In the genomic region with DNA sequence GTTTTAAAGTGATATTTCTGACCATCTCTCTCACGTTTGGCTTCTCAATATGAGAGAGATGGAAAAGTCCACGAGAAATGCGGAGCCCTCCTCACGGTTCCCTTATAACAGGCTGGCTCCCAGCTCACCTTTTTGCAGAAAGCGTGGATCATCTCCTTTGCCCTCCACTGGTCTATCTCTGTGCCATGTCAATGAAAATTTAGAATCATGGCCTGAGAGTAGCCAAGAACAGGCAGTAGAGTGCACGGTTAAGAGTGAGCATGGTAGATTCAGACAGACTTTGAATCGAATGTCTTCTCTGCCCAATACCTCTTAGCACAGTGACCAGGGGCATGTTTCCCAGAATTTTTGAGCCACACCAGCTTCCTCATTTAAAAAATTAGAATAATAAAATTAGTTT, we compare ENCODE assay signal across 11 cellular contexts. TPM values are rescaled to one million over a fixed set of nuclear protein-coding genes. Genes with fewer than 3 reads are reported as not detected.
A peak's percentile ranks its signal among the peaks of the same experiment; 100 is the strongest.
DNase-seq lines count a peak whose midpoint lies in the region; ATAC-seq and TF ChIP-seq lines count a peak whose summit lies in the region.
"Had no signal": no experiment of that assay in that cellular context is flagged by ENCODE, and none has a peak within 500 bp of the region (broad histone marks: within the 10 kb centered on the region; RNA-seq: fewer than 3 reads in every experiment).

No MANE protein-coding gene starts in this region.

- ATAC-seq in HG02885 (IDR thresholded peaks at IDR 0.05; ENCODE audit: poor library complexity, unreplicated experiment) (peak; percentile 28), GM21515 (IDR thresholded peaks at IDR 0.05; ENCODE audit: unreplicated experiment) (no peak)
- peak; percentile 37 to 61 for ATAC-seq in natural killer cell treated with Interleukin-12 subunit alpha and Interleukin-12 subunit beta and Interleukin-15 and Interleukin-18, amount 100 ng/mL, for 72 hours

- H3K27ac ChIP-seq in duodenal mucosa (ENCODE audit: low read depth, low read length) = peak overlapping the region; percentile 26

- intact Hi-C loops in CD14-positive monocyte (cut with micrococcal nuclease) = loop anchor here in 1 of 2 donors (5.0 kb wide), 1 partner anchor 63 kb away; the partner anchor contains the start of gene GIMAP8

- H3K27ac Mint-ChIP-seq in CD14-positive monocyte = peak overlapping the region; percentile 35 to 97 (median 91)
- peak overlapping the region; percentile 91 to 93 for H3K27ac Mint-ChIP-seq in natural killer cell treated with Interleukin-12 subunit alpha and Interleukin-12 subunit beta and Interleukin-15 and Interleukin-18, amount 100 ng/mL, for 72 hours
- H3K27ac Mint-ChIP-seq: activated B cell treated with CpG ODN at 0.5 μM for 24 hours had no signal

- peak overlapping the region; percentile 48 to 63 for H3K9ac ChIP-seq in duodenal mucosa (ENCODE audit: low read depth in 1 of 2, low read length in 2 of 2)

- no peaks in the 10 kb centered on the region for H3K27me3 ChIP-seq in duodenal mucosa (ENCODE audit: control insufficient read depth in 1 of 2, insufficient read depth in 2 of 2, low read length in 2 of 2)

- peaks cover 2 to 12% (median 6%) of the 10 kb centered on the region in 7 donors for H3K9me3 Mint-ChIP-seq in CD14-positive monocyte
- peaks cover 8% of the 10 kb centered on the region for H3K9me3 Mint-ChIP-seq in natural killer cell treated with Interleukin-12 subunit alpha and Interleukin-12 subunit beta and Interleukin-15 and Interleukin-18, amount 100 ng/mL, for 72 hours
- H3K9me3 Mint-ChIP-seq: activated B cell treated with CpG ODN at 0.5 μM for 24 hours had no signal

- H3K4me1 Mint-ChIP-seq in CD14-positive monocyte = peaks cover 50% of the 10 kb centered on the region
- peaks cover 56 to 57% of the 10 kb centered on the region in 2 donors for H3K4me1 Mint-ChIP-seq in natural killer cell treated with Interleukin-12 subunit alpha and Interleukin-12 subunit beta and Interleukin-15 and Interleukin-18, amount 100 ng/mL, for 72 hours (ENCODE audit: low read depth in 2 of 2)

- DNase-seq in CD14-positive monocyte (ENCODE audit: low spot score) (no peak), NCI-H526 (lab: John Stamatoyannopoulos, UW) (no peak), SHP77 treated with DMSO at 0.1 percent for 48 hours (lab: John Stamatoyannopoulos, UW) (no peak), COR-L47 (lab: John Stamatoyannopoulos, UW) (no peak)
- no peak for DNase-seq in natural killer cell treated with Interleukin-12 subunit alpha and Interleukin-12 subunit beta and Interleukin-15 and Interleukin-18, amount 100 ng/mL, for 72 hours (ENCODE audit: low spot score)
- DNase-seq: activated B cell treated with CpG ODN at 0.5 μM for 24 hours, NCI-H1930 had no signal

- H3K4me3 Mint-ChIP-seq in CD14-positive monocyte = peak overlapping the region; percentile 100
- peak overlapping the region; percentile 98 for H3K4me3 Mint-ChIP-seq in natural killer cell treated with Interleukin-12 subunit alpha and Interleukin-12 subunit beta and Interleukin-15 and Interleukin-18, amount 100 ng/mL, for 72 hours
- H3K4me3 Mint-ChIP-seq: activated B cell treated with CpG ODN at 0.5 μM for 24 hours had no signal

- no peaks in the 10 kb centered on the region for H3K36me3 ChIP-seq in duodenal mucosa (ENCODE audit: control insufficient read depth in 1 of 2, insufficient read depth in 2 of 2, low read length in 2 of 2)

- H3K36me3 Mint-ChIP-seq in CD14-positive monocyte = peaks cover 19 to 28% of the 10 kb centered on the region in 2 donors
- peaks cover 38% of the 10 kb centered on the region for H3K36me3 Mint-ChIP-seq in natural killer cell treated with Interleukin-12 subunit alpha and Interleukin-12 subunit beta and Interleukin-15 and Interleukin-18, amount 100 ng/mL, for 72 hours

- H3K4me1 ChIP-seq in duodenal mucosa (ENCODE audit: control insufficient read depth in 1 of 2, insufficient read depth in 2 of 2, low read length in 2 of 2) = no peaks in the 10 kb centered on the region

- H3K4me3 ChIP-seq in duodenal mucosa (ENCODE audit: low read depth in 1 of 2, low read length in 2 of 2) = peak overlapping the region; percentile 63 to 70

- H3K9me3 ChIP-seq in duodenal mucosa (ENCODE audit: control insufficient read depth in 1 of 2, low read length in 2 of 2) = no peaks in the 10 kb centered on the region

- no peak for TF ChIP-seq CTCF in CD14-positive monocyte (IDR thresholded peaks at IDR 0.05)

- H3K27me3 Mint-ChIP-seq in CD14-positive monocyte (ENCODE audit: low read depth in 3 of 3) = peaks cover 0 to 2% (median 0%) of the 10 kb centered on the region in 3 donors
- H3K27me3 Mint-ChIP-seq in natural killer cell treated with Interleukin-12 subunit alpha and Interleukin-12 subunit beta and Interleukin-15 and Interleukin-18, amount 100 ng/mL, for 72 hours = no peaks in the 10 kb centered on the region

RNA-seq across cellular contexts. Expression of gene GIMAP7, which starts 1.1 kb away (rescaled TPM):
- 100 to 1,000 TPM in 1 of 2 donors, 10 to 100 TPM in 1; 54.5 to 115 TPM for polyA plus RNA-seq in CD14-positive monocyte
- 10 to 100 TPM; 50.5 to 60.4 TPM for total RNA-seq in natural killer cell treated with Interleukin-12 subunit alpha and Interleukin-12 subunit beta and Interleukin-15 and Interleukin-18, amount 100 ng/mL, for 72 hours
- total RNA-seq: activated B cell treated with CpG ODN at 0.5 μM for 24 hours had no signal
- polyA plus RNA-seq: BJ had no signal

RNA-seq across cellular contexts. Expression of gene GIMAP4, which starts 51.4 kb away (rescaled TPM):
- 100 to 1,000 TPM; 167 to 269 TPM for polyA plus RNA-seq in CD14-positive monocyte
- total RNA-seq in natural killer cell treated with Interleukin-12 subunit alpha and Interleukin-12 subunit beta and Interleukin-15 and Interleukin-18, amount 100 ng/mL, for 72 hours = 100 to 1,000 TPM in 1 of 2 donors, 10 to 100 TPM in 1; 83.6 to 245 TPM
- polyA plus RNA-seq: BJ had no signal
